Comparison of ENCODE assay signal across 8 cellular contexts in genomic region chr12:123532808-123533649, GRCh38. TPM values are rescaled to one million over a fixed set of nuclear protein-coding genes. Genes with fewer than 3 reads are reported as not detected.
DNase-seq lines count a peak whose midpoint lies in the region; ATAC-seq, FAIRE-seq and TF ChIP-seq lines count a peak whose summit lies in the region.

No MANE protein-coding gene starts in this region.

- CTCF ChIA-PET in activated CD8-positive, alpha-beta memory T cell treated with anti-CD3 and anti-CD28 coated beads, Interleukin-2, amount 10 ng/mL, durations not matched to agents 7 days and 5 days (lab: Charles Lee) = interaction anchor here (0.5 to 1.1 kb wide), 3 partner anchors 14 to 322 kb away, joined by 3 read pairs; no protein-coding TSS in a partner anchor
- CTCF ChIA-PET in Panc1 (lab: Charles Lee) = interaction anchor here (0.6 to 0.9 kb wide), 2 partner anchors 49 to 51 kb away, joined by 3 to 5 read pairs; no protein-coding TSS in a partner anchor

- peak overlapping the region; percentile 68 for H3K4me3 Mint-ChIP-seq in activated CD8-positive, alpha-beta memory T cell treated with anti-CD3 and anti-CD28 coated beads, Interleukin-2, amount 10 ng/mL, durations not matched to agents 7 days and 5 days
- H3K4me3 Mint-ChIP-seq in central memory CD8-positive, alpha-beta T cell = peak overlapping the region; percentile 77

- H3K27ac ChIP-seq in Panc1 (ENCODE audit: low read length) (peak overlapping the region; percentile 84), small intestine (ENCODE audit: low read depth in 1 of 2, low read length in 1 of 2) (peak overlapping the region in 1 of 2 donors; percentile 82)

- TF ChIP-seq CTCF in Panc1 (IDR thresholded peaks at IDR 0.05) = no peak

- no peaks in the 10 kb centered on the region for H3K36me3 Mint-ChIP-seq in activated CD8-positive, alpha-beta memory T cell treated with anti-CD3 and anti-CD28 coated beads, Interleukin-2, amount 10 ng/mL, durations not matched to agents 7 days and 5 days
- H3K36me3 Mint-ChIP-seq in central memory CD8-positive, alpha-beta T cell (ENCODE audit: insufficient read depth) = no peaks in the 10 kb centered on the region

- no peak overlapping the region for H3K27ac Mint-ChIP-seq in activated CD8-positive, alpha-beta memory T cell treated with anti-CD3 and anti-CD28 coated beads, Interleukin-2, amount 10 ng/mL, durations not matched to agents 7 days and 5 days
- peak overlapping the region; percentile 62 for H3K27ac Mint-ChIP-seq in central memory CD8-positive, alpha-beta T cell (ENCODE audit: low read depth)

- peaks cover 16% of the 10 kb centered on the region for H3K4me1 Mint-ChIP-seq in activated CD8-positive, alpha-beta memory T cell treated with anti-CD3 and anti-CD28 coated beads, Interleukin-2, amount 10 ng/mL, durations not matched to agents 7 days and 5 days
- peaks cover 25% of the 10 kb centered on the region for H3K4me1 Mint-ChIP-seq in central memory CD8-positive, alpha-beta T cell

- POLR2A ChIA-PET in Panc1 (lab: Charles Lee) = no interaction called here

- no peaks in the 10 kb centered on the region; the same call in none of the 2 replicates for H3K36me3 ChIP-seq in Panc1 (ENCODE audit: control insufficient read depth, insufficient read depth, low read length)
- no peaks in the 10 kb centered on the region for H3K36me3 ChIP-seq in small intestine (ENCODE audit: control insufficient read depth in 2 of 2, insufficient read depth in 2 of 2, low read length in 2 of 2)

- ATAC-seq in activated CD8-positive, alpha-beta memory T cell treated with anti-CD3 and anti-CD28 coated beads, Interleukin-2, amount 10 ng/mL, durations not matched to agents 7 days and 5 days = peak; percentile 68
- ATAC-seq in Panc1 (peak; percentile 67), HG02571 (IDR thresholded peaks at IDR 0.05; ENCODE audit: unreplicated experiment) (no peak)
- ATAC-seq in central memory CD8-positive, alpha-beta T cell (replicated peaks; ENCODE audit: extremely low read depth, poor library complexity, severe bottlenecking) = no peak

- H3K4me1 ChIP-seq in Panc1 (ENCODE audit: control insufficient read depth, insufficient read depth, low read length) (peaks cover 18% of the 10 kb centered on the region), small intestine (ENCODE audit: control insufficient read depth in 2 of 2, insufficient read depth in 1 of 2, low read depth in 1 of 2, low read length in 1 of 2) (no peaks in the 10 kb centered on the region)

- no peaks in the 10 kb centered on the region for H3K9me3 Mint-ChIP-seq in activated CD8-positive, alpha-beta memory T cell treated with anti-CD3 and anti-CD28 coated beads, Interleukin-2, amount 10 ng/mL, durations not matched to agents 7 days and 5 days (ENCODE audit: low read depth)
- no peaks in the 10 kb centered on the region for H3K9me3 Mint-ChIP-seq in central memory CD8-positive, alpha-beta T cell

- in situ Hi-C loops in Panc1 (cut with HindIII; ENCODE audit: low pct_unique_long_range_greater_than_20kb, low sequenced_read_pairs) = no loop called here

- no peaks in the 10 kb centered on the region for H3K9me3 ChIP-seq in Panc1 (ENCODE audit: control insufficient read depth, insufficient read depth, low read depth, low read length)
- H3K9me3 ChIP-seq in small intestine (ENCODE audit: control insufficient read depth, low read depth) = no peaks in the 10 kb centered on the region

- no peak for DNase-seq in activated CD8-positive, alpha-beta memory T cell treated with anti-CD3 and anti-CD28 coated beads, Interleukin-2, amount 10 ng/mL, durations not matched to agents 7 days and 5 days
- DNase-seq in activated CD8-positive, alpha-beta memory T cell treated with anti-CD3 and anti-CD28 coated beads for 24 hours = no peak
- DNase-seq in Panc1 (ENCODE audit: low read depth, low spot score) (no peak), iris pigment epithelial cell (ENCODE audit: low read depth) (peak; percentile 43), small intestine (no peak), NCI-H2029 treated with DMSO at 0.1 percent for 48 hours (lab: John Stamatoyannopoulos, UW) (no peak)
- no peak for DNase-seq in central memory CD8-positive, alpha-beta T cell (ENCODE audit: low spot score in 2 of 2)

- FAIRE-seq in small intestine (lab: Jason Lieb, UNC) = no peak

- H3K4me3 ChIP-seq in Panc1 (ENCODE audit: low read depth in 2 of 2, low read length in 2 of 2) (peak overlapping the region; percentile 72), small intestine (ENCODE audit: low read depth in 1 of 2, low read length in 2 of 2) (peak overlapping the region; percentile 64 to 87)

- no TSS peak for BruUV-seq in Panc1 (replicated peaks; lab: Mats Ljungman, UMichigan)

- no peaks in the 10 kb centered on the region for H3K27me3 ChIP-seq in Panc1 (ENCODE audit: control insufficient read depth, insufficient read depth, low read length)
- no peaks in the 10 kb centered on the region for H3K27me3 ChIP-seq in small intestine (ENCODE audit: control insufficient read depth in 2 of 2, insufficient read depth in 2 of 2, low read length in 2 of 2)

- intact Hi-C loops in Panc1 (cut with micrococcal nuclease; ENCODE audit: unreplicated experiment) = no loop called here

- WGBS in small intestine, 3 donors = 3 to 8% (median 5%) methylated on average over 72 to 79 of the region's 79 CpGs

- H3K27me3 Mint-ChIP-seq in activated CD8-positive, alpha-beta memory T cell treated with anti-CD3 and anti-CD28 coated beads, Interleukin-2, amount 10 ng/mL, durations not matched to agents 7 days and 5 days = peaks cover 16% of the 10 kb centered on the region
- no peaks in the 10 kb centered on the region for H3K27me3 Mint-ChIP-seq in central memory CD8-positive, alpha-beta T cell

RNA-seq across cellular contexts. Expression of gene RILPL1, which starts 0.5 kb away (rescaled TPM):
- total RNA-seq in activated CD8-positive, alpha-beta memory T cell treated with anti-CD3 and anti-CD28 coated beads, Interleukin-2, amount 10 ng/mL, durations not matched to agents 7 days and 5 days = 1 to 10 TPM; 1.5 TPM
- 16.2 TPM for total RNA-seq in Panc1 (2021; ENCODE audit: unreplicated experiment)
- polyA plus RNA-seq in Panc1 (2012; ENCODE audit: insufficient read length) = 26.0 TPM
- polyA plus RNA-seq in small intestine = 1 to 10 TPM; 1.1 to 3.9 (median 3.5) TPM

RNA-seq across cellular contexts. Expression of gene TMED2, which starts 51.3 kb away (rescaled TPM):
- total RNA-seq in activated CD8-positive, alpha-beta memory T cell treated with anti-CD3 and anti-CD28 coated beads, Interleukin-2, amount 10 ng/mL, durations not matched to agents 7 days and 5 days = 100 to 1,000 TPM; 132 to 172 TPM
- total RNA-seq in Panc1 (2021; ENCODE audit: unreplicated experiment) = 282 TPM
- polyA plus RNA-seq in Panc1 (2012; ENCODE audit: insufficient read length) = 189 TPM
- 100 to 1,000 TPM in 1 of 3 donors, 10 to 100 TPM in 2; 37.1 to 190 (median 59.2) TPM for polyA plus RNA-seq in small intestine

Comparison
In these comparisons a context has a peak if more than half of its experiments do, and no peak if none do; other contexts are left out.
1. ATAC-seq: peak in activated CD8-positive, alpha-beta memory T cell treated with anti-CD3 and anti-CD28 coated beads, Interleukin-2, amount 10 ng/mL, durations not matched to agents 7 days and 5 days (single experiment) and Panc1 (single experiment); none in central memory CD8-positive, alpha-beta T cell (single experiment) and HG02571 (single experiment).